ENCODE assay signal across 13 cellular contexts in genomic region chr7:5296015-5296621, GRCh38. TPM values are rescaled to one million over a fixed set of nuclear protein-coding genes. Genes with fewer than 3 reads are reported as not detected.
DNase-seq lines count a peak whose midpoint lies in the region; ATAC-seq and TF ChIP-seq lines count a peak whose summit lies in the region.
"Had no signal": no experiment of that assay in that cellular context is flagged by ENCODE, and none has a peak within 500 bp of the region (broad histone marks: within the 10 kb centered on the region; RNA-seq: fewer than 3 reads in every experiment).

No MANE protein-coding gene starts in this region.

- H3K36me3 ChIP-seq in CD4-positive, CD25-positive, alpha-beta regulatory T cell (ENCODE audit: control insufficient read depth, insufficient read depth, low read length) = no peaks in the 10 kb centered on the region
- H3K36me3 ChIP-seq in HUES48 (ENCODE audit: control insufficient read depth, insufficient read depth, low read length) (peaks cover 2% of the 10 kb centered on the region; the same call in 1 of the 2 replicates), iPS-20b (ENCODE audit: insufficient read depth, low read depth, low read length) (peaks cover 4% of the 10 kb centered on the region; the same call in 1 of the 2 replicates), tibial artery (no peaks in the 10 kb centered on the region), aorta (ENCODE audit: control insufficient read depth in 1 of 2, insufficient read depth in 2 of 2, low read length in 1 of 2) (no peaks in the 10 kb centered on the region)
- H3K36me3 ChIP-seq: adrenal gland had no signal

- no peak overlapping the region for H3K9ac ChIP-seq in HUES48 (ENCODE audit: low read depth, low read length)
- H3K9ac ChIP-seq in iPS-20b (ENCODE audit: low read depth, low read length) = peak overlapping the region; percentile 51; the same call in 1 of the 2 replicates

- H3K27me3 Mint-ChIP-seq in CD4-positive, CD25-positive, alpha-beta regulatory T cell = peaks cover 5% of the 10 kb centered on the region
- H3K27me3 Mint-ChIP-seq in activated naive CD8-positive, alpha-beta T cell treated with anti-CD3 and anti-CD28 coated beads, Interleukin-2, amount 10 ng/mL, durations not matched to agents 7 days and 5 days = peaks cover 12% of the 10 kb centered on the region

- H3K36me3 Mint-ChIP-seq in CD4-positive, CD25-positive, alpha-beta regulatory T cell = no peaks in the 10 kb centered on the region
- H3K36me3 Mint-ChIP-seq in activated naive CD8-positive, alpha-beta T cell treated with anti-CD3 and anti-CD28 coated beads, Interleukin-2, amount 10 ng/mL, durations not matched to agents 7 days and 5 days = no peaks in the 10 kb centered on the region

- H3K4me3 ChIP-seq in CD4-positive, CD25-positive, alpha-beta regulatory T cell (ENCODE audit: low read depth, low read length) = no peak overlapping the region
- peak overlapping the region; percentile 70 for H3K4me3 ChIP-seq in HUES48 (ENCODE audit: low read depth, low read length)
- H3K4me3 ChIP-seq in iPS-20b (ENCODE audit: low read length) = peak overlapping the region; percentile 65
- no peak overlapping the region for H3K4me3 ChIP-seq in tibial artery
- H3K4me3 ChIP-seq in aorta (ENCODE audit: low read length in 2 of 2) = no peak overlapping the region
- H3K4me3 ChIP-seq: SK-N-MC had no signal

- DNase-seq in CD4-positive, CD25-positive, alpha-beta regulatory T cell = peak in 1 of 3 donors; percentile 28
- no peak for DNase-seq in activated naive CD8-positive, alpha-beta T cell treated with anti-CD3 and anti-CD28 coated beads, Interleukin-2, amount 10 ng/mL, durations not matched to agents 7 days and 5 days
- no peak for DNase-seq in tibial artery
- no peak for DNase-seq in germinal center (ENCODE audit: low spot score)
- DNase-seq in aorta = no peak
- DNase-seq: adrenal gland, AML-193, NCI-H2227 treated with DMSO at 0.1 percent for 48 hours had no signal

- peaks cover 14% of the 10 kb centered on the region for H3K4me1 ChIP-seq in CD4-positive, CD25-positive, alpha-beta regulatory T cell (ENCODE audit: control insufficient read depth, insufficient read depth, low read length, poor library complexity, severe bottlenecking)
- H3K4me1 ChIP-seq in HUES48 (ENCODE audit: control insufficient read depth, insufficient read depth, low read length) (0 out of 2 replicates have a peak, but pooled peaks cover 3% of the 10 kb centered on the region), iPS-20b (ENCODE audit: insufficient read depth, low read length) (no peaks in the 10 kb centered on the region; the same call in 1 of the 2 replicates), tibial artery (no peaks in the 10 kb centered on the region), aorta (ENCODE audit: control insufficient read depth in 1 of 2, insufficient read depth in 2 of 2, low read length in 2 of 2) (no peaks in the 10 kb centered on the region)
- H3K4me1 ChIP-seq: adrenal gland had no signal

- H3K9me3 ChIP-seq in CD4-positive, CD25-positive, alpha-beta regulatory T cell (ENCODE audit: control insufficient read depth in 2 of 2, low read length in 2 of 2) = peaks cover 0 to 7% of the 10 kb centered on the region in 2 experiments
- H3K9me3 ChIP-seq in HUES48 (ENCODE audit: control insufficient read depth, insufficient read depth, low read length) = no peaks in the 10 kb centered on the region
- no peaks in the 10 kb centered on the region for H3K9me3 ChIP-seq in iPS-20b (ENCODE audit: insufficient read depth, low read depth, low read length)
- no peaks in the 10 kb centered on the region for H3K9me3 ChIP-seq in tibial artery
- H3K9me3 ChIP-seq in aorta (ENCODE audit: control insufficient read depth, low read length) = peaks cover 3% of the 10 kb centered on the region
- H3K9me3 ChIP-seq: adrenal gland had no signal

- TF ChIP-seq CTCF in tibial artery (IDR thresholded peaks at IDR 0.05) = no peak

- peaks cover 0 to 18% (median 4%) of the 10 kb centered on the region in 7 donors for H3K9me3 Mint-ChIP-seq in CD4-positive, CD25-positive, alpha-beta regulatory T cell
- H3K9me3 Mint-ChIP-seq in activated naive CD8-positive, alpha-beta T cell treated with anti-CD3 and anti-CD28 coated beads, Interleukin-2, amount 10 ng/mL, durations not matched to agents 7 days and 5 days = no peaks in the 10 kb centered on the region

- H3K4me1 Mint-ChIP-seq in CD4-positive, CD25-positive, alpha-beta regulatory T cell = peaks cover 0 to 23% (median 6%) of the 10 kb centered on the region in 4 donors
- peaks cover 13% of the 10 kb centered on the region for H3K4me1 Mint-ChIP-seq in activated naive CD8-positive, alpha-beta T cell treated with anti-CD3 and anti-CD28 coated beads, Interleukin-2, amount 10 ng/mL, durations not matched to agents 7 days and 5 days

- H3K27me3 ChIP-seq in CD4-positive, CD25-positive, alpha-beta regulatory T cell (ENCODE audit: control insufficient read depth, insufficient read depth, low read length) = no peaks in the 10 kb centered on the region
- H3K27me3 ChIP-seq in HUES48 (ENCODE audit: control insufficient read depth, insufficient read depth, low read length) (peaks cover 8% of the 10 kb centered on the region), iPS-20b (ENCODE audit: insufficient read depth, low read length) (peaks cover 14% of the 10 kb centered on the region), tibial artery (peaks cover 0 to 41% of the 10 kb centered on the region in 2 donors), aorta (ENCODE audit: control insufficient read depth in 1 of 2, insufficient read depth in 2 of 2, low read length in 1 of 2) (no peaks in the 10 kb centered on the region)
- H3K27me3 ChIP-seq: adrenal gland had no signal

- H3K4me3 Mint-ChIP-seq in CD4-positive, CD25-positive, alpha-beta regulatory T cell = peak overlapping the region in 3 of 4 donors; percentile 71 to 83 (median 72)
- H3K4me3 Mint-ChIP-seq in activated naive CD8-positive, alpha-beta T cell treated with anti-CD3 and anti-CD28 coated beads, Interleukin-2, amount 10 ng/mL, durations not matched to agents 7 days and 5 days = peak overlapping the region; percentile 42

- H3K27ac ChIP-seq in CD4-positive, CD25-positive, alpha-beta regulatory T cell (ENCODE audit: insufficient read depth, low read length, poor library complexity, severe bottlenecking) = no peak overlapping the region
- H3K27ac ChIP-seq in HUES48 (ENCODE audit: low read depth, low read length) (no peak overlapping the region), iPS-20b (ENCODE audit: low read length) (no peak overlapping the region), tibial artery (no peak overlapping the region), aorta (ENCODE audit: low read depth in 1 of 2, low read length in 2 of 2) (no peak overlapping the region)
- H3K27ac ChIP-seq: adrenal gland, coronary artery, SK-N-MC had no signal

- no peak overlapping the region for H3K27ac Mint-ChIP-seq in CD4-positive, CD25-positive, alpha-beta regulatory T cell
- H3K27ac Mint-ChIP-seq in activated naive CD8-positive, alpha-beta T cell treated with anti-CD3 and anti-CD28 coated beads, Interleukin-2, amount 10 ng/mL, durations not matched to agents 7 days and 5 days = peak overlapping the region; percentile 54

- no peak for ATAC-seq in CD4-positive, CD25-positive, alpha-beta regulatory T cell (ENCODE audit: low read depth in 2 of 2)
- no peak for ATAC-seq in activated naive CD8-positive, alpha-beta T cell treated with anti-CD3 and anti-CD28 coated beads, Interleukin-2, amount 10 ng/mL, durations not matched to agents 7 days and 5 days (ENCODE audit: low read depth)
- ATAC-seq in aorta (ENCODE audit: low FRiP score) (no peak), HG03108 (IDR thresholded peaks at IDR 0.05; ENCODE audit: unreplicated experiment) (no peak)

- POLR2A ChIA-PET in activated naive CD8-positive, alpha-beta T cell treated with anti-CD3 and anti-CD28 coated beads, Interleukin-2, amount 10 ng/mL, durations not matched to agents 7 days and 5 days (lab: Charles Lee) = no interaction called here

- WGBS in aorta, 2 donors = 31 to 38% methylated on average over 30 of the region's 30 CpGs

- intact Hi-C loops in tibial artery (cut with DNase I; ENCODE audit: low total_unique reads) = no loop called here
- intact Hi-C loops in aorta (cut with DNase I) = no loop called here

RNA-seq across cellular contexts. Expression of gene SLC29A4, which starts 13.4 kb away (rescaled TPM):
- 0.47 TPM for total RNA-seq in CD4-positive, CD25-positive, alpha-beta regulatory T cell
- polyA plus RNA-seq in CD4-positive, CD25-positive, alpha-beta regulatory T cell = under 1 TPM; 0.22 to 0.40 (median 0.24) TPM
- 1 to 10 TPM; 1.6 to 3.1 TPM for total RNA-seq in activated naive CD8-positive, alpha-beta T cell treated with anti-CD3 and anti-CD28 coated beads, Interleukin-2, amount 10 ng/mL, durations not matched to agents 7 days and 5 days
- 1 to 10 TPM in 1 of 2 donors, under 1 TPM in 1; 0.88 to 2.2 TPM for total RNA-seq in aorta
- under 1 TPM; 0.13 to 0.50 TPM for polyA plus RNA-seq in aorta

Comparison
In these comparisons a context has a peak if more than half of its experiments do, and no peak if none do; other contexts are left out.
1. H3K4me3 ChIP-seq: peak in HUES48 (single experiment) and iPS-20b (single experiment); none in CD4-positive, CD25-positive, alpha-beta regulatory T cell (single experiment), tibial artery (0 of 2) and aorta (0 of 2).